Comparison of ENCODE assay signal across 4 cellular contexts in genomic region chr16:21680714-21681113, GRCh38. TPM values are rescaled to one million over a fixed set of nuclear protein-coding genes. Genes with fewer than 3 reads are reported as not detected.
"Had no signal": no experiment of that assay in that cellular context is flagged by ENCODE, and none has a peak within 500 bp of the region (broad histone marks: within the 10 kb centered on the region; RNA-seq: fewer than 3 reads in every experiment).

No MANE protein-coding gene starts in this region.

RNA-seq across cellular contexts. Expression of gene OTOA, which starts 16.9 kb away (rescaled TPM):
- total RNA-seq: M059J, NCI-H460 had no signal

RNA-seq across cellular contexts. Expression of gene IGSF6, which starts 28.3 kb away (rescaled TPM):
- total RNA-seq: LHCN-M2, M059J, MCF 10A, NCI-H460 had no signal
